ENCODE assay signal across 22 cellular contexts in the genomic region with DNA sequence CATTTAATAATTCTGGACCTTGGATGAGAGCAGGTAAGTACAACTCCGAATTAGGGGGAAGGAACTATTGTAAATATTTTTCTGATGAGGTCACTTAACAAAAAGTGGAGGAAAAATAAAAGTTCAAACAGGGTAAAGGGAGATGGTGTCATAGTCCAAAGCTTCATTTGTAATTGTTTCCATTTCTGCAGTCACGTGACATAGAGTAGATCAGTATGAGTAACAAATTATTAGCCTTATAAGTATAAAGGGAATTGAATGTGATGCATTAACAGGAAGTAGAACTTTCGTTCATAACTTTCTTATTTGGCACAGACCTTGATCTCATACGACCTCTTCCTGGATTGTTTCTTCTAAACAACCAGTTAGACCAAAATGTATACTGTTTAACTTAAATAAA.
DNase-seq lines count a peak whose midpoint lies in the region; ATAC-seq, FAIRE-seq and TF ChIP-seq lines count a peak whose summit lies in the region.
"Had no signal": no experiment of that assay in that cellular context is flagged by ENCODE, and none has a peak within 500 bp of the region (broad histone marks: within the 10 kb centered on the region; RNA-seq: fewer than 3 reads in every experiment).

No MANE protein-coding gene starts in this region.

- no peaks in the 10 kb centered on the region for H3F3A ChIP-seq in PC-3 (ENCODE audit: low read length, unreplicated experiment)

- WGBS in HepG2 (ENCODE audit: low lambda C conversion rate), result 0% methylated on average over 4 of the region's 4 CpGs
- 17% methylated on average over 4 of the region's 4 CpGs for WGBS in right lobe of liver (ENCODE audit: insufficient coverage, low coverage, low lambda C conversion rate, missing lambda C conversion rate)

- POLR2A ChIA-PET in HepG2 (lab: Yijun Ruan, JAX) (no interaction called here), PC-3 (lab: Charles Lee; ENCODE audit: unreplicated experiment) (no interaction called here)

- H4K20me1 ChIP-seq in HepG2 (ENCODE audit: insufficient read depth, low read length) (no peaks in the 10 kb centered on the region), PC-3 (ENCODE audit: low read length) (no peaks in the 10 kb centered on the region)
- H4K20me1 ChIP-seq: BLaER1 treated with 17β-estradiol and CSF1 and Interleukin-3, amounts not matched to agents 10 nM and 100 nM had no signal

- H3K27ac ChIP-seq in HepG2 (ENCODE audit: extremely low read length, insufficient read depth, low read length) (no peak overlapping the region), right lobe of liver (no peak overlapping the region), PC-3 (ENCODE audit: low read length) (no peak overlapping the region)
- H3K27ac ChIP-seq: BLaER1 treated with 17β-estradiol and CSF1 and Interleukin-3, amounts not matched to agents 10 nM and 100 nM had no signal

- ATAC-seq in HepG2 (no peak), right lobe of liver (no peak), PC-3 (no peak), HG03095 (IDR thresholded peaks at IDR 0.05; ENCODE audit: unreplicated experiment) (no peak)
- no peak for ATAC-seq in activated T-cell treated with anti-CD3 and anti-CD28 coated beads, Interleukin-2, amount 50 U/mL, for 72 hours (replicated peaks in 1 of 2)
- ATAC-seq: CD8-positive, alpha-beta T cell; GM23338 had no signal

- H3K36me3 Mint-ChIP-seq in activated T-cell treated with anti-CD3 and anti-CD28 coated beads, Interleukin-2, amount 50 U/mL, for 72 hours (ENCODE audit: insufficient read depth in 2 of 2), result no peaks in the 10 kb centered on the region
- H3K36me3 Mint-ChIP-seq: CD8-positive, alpha-beta T cell had no signal

- H3K79me2 ChIP-seq in HepG2 (ENCODE audit: insufficient read depth, low read length) (no peaks in the 10 kb centered on the region), PC-3 (ENCODE audit: low read length) (no peaks in the 10 kb centered on the region)

- BruUV-seq in HepG2 (replicated peaks; lab: Mats Ljungman, UMichigan) (no TSS peak), PC-3 (replicated peaks; lab: Mats Ljungman, UMichigan) (no TSS peak)

- DNase-seq in HepG2 (ENCODE audit: low spot score) (no peak), right lobe of liver (no peak), PC-3 (peak; percentile 7), choroid plexus epithelial cell (ENCODE audit: low read depth) (peak; percentile 4), foreskin fibroblast (no peak), H4 (ENCODE audit: low spot score) (no peak)
- no peak for DNase-seq in activated T-cell treated with anti-CD3 and anti-CD28 coated beads, Interleukin-2, amount 50 U/mL, for 72 hours
- DNase-seq: 8988T; Calu3; CD8-positive, alpha-beta T cell; DMS53; DND-41; EL; H7; IMR-90; KBM-7 had no signal

- no peaks in the 10 kb centered on the region for H3K27me3 ChIP-seq in HepG2 (ENCODE audit: control insufficient read depth in 1 of 2, insufficient read depth in 2 of 2, low read length in 2 of 2)
- H3K27me3 ChIP-seq in right lobe of liver, result no peaks in the 10 kb centered on the region
- peaks cover 14% of the 10 kb centered on the region; the same call in 1 of the 2 replicates for H3K27me3 ChIP-seq in PC-3 (ENCODE audit: low read length)
- H3K27me3 ChIP-seq: BLaER1 treated with 17β-estradiol and CSF1 and Interleukin-3, amounts not matched to agents 10 nM and 100 nM had no signal

- no peak for TF ChIP-seq POLR2A in HepG2 (IDR thresholded peaks at IDR 0.05; ENCODE audit: insufficient read depth in 1 of 2, low read depth in 2 of 2, low read length in 2 of 2)
- no peak for TF ChIP-seq POLR2A in right lobe of liver (IDR thresholded peaks at IDR 0.05)

- H3K9me3 Mint-ChIP-seq in activated T-cell treated with anti-CD3 and anti-CD28 coated beads, Interleukin-2, amount 50 U/mL, for 72 hours, result no peaks in the 10 kb centered on the region
- H3K9me3 Mint-ChIP-seq: CD8-positive, alpha-beta T cell had no signal

- H3K27me3 Mint-ChIP-seq in activated T-cell treated with anti-CD3 and anti-CD28 coated beads, Interleukin-2, amount 50 U/mL, for 72 hours (ENCODE audit: low read depth), result no peaks in the 10 kb centered on the region
- H3K27me3 Mint-ChIP-seq: B cell had no signal

- in situ Hi-C loops in HepG2 (cut with HindIII; ENCODE audit: extremely low pct_ligation_motif_present, low pct_unique_long_range_greater_than_20kb), result no loop called here

- CTCF ChIA-PET in HepG2 (lab: Yijun Ruan, JAX; ENCODE audit: low intra/inter-chr PET ratio, low total read pairs), result no interaction called here
- CTCF ChIA-PET in PC-3 (lab: Charles Lee), result no interaction called here

- H3K4me3 ChIP-seq in HepG2 (replicated peaks in 1 of 3; ENCODE audit: insufficient read depth in 1 of 3, low read depth in 2 of 3, low read length in 3 of 3) (no peak overlapping the region), right lobe of liver (no peak overlapping the region), PC-3 (ENCODE audit: low read length) (no peak overlapping the region), choroid plexus epithelial cell (ENCODE audit: low read depth, low read length) (no peak overlapping the region), foreskin fibroblast (ENCODE audit: low read depth in 1 of 2, low read length in 2 of 2) (no peak overlapping the region)
- H3K4me3 ChIP-seq: BLaER1 treated with 17β-estradiol and CSF1 and Interleukin-3, amounts not matched to agents 10 nM and 100 nM; GM23338 had no signal

- H2AFZ ChIP-seq in HepG2 (ENCODE audit: low read length) (no peak overlapping the region), PC-3 (ENCODE audit: low read length) (no peak overlapping the region)
- H2AFZ ChIP-seq: GM23338 had no signal

- no peak overlapping the region for H3K27ac Mint-ChIP-seq in activated T-cell treated with anti-CD3 and anti-CD28 coated beads, Interleukin-2, amount 50 U/mL, for 72 hours
- H3K27ac Mint-ChIP-seq: B cell; CD8-positive, alpha-beta T cell; GM23338 had no signal

- H3K4me1 ChIP-seq in HepG2 (ENCODE audit: insufficient read depth, low read length) (no peaks in the 10 kb centered on the region), right lobe of liver (no peaks in the 10 kb centered on the region), PC-3 (ENCODE audit: insufficient read depth, low read length) (no peaks in the 10 kb centered on the region; the same call in 1 of the 2 replicates)
- H3K4me1 ChIP-seq: BLaER1 treated with 17β-estradiol and CSF1 and Interleukin-3, amounts not matched to agents 10 nM and 100 nM had no signal

- TF ChIP-seq CTCF in HepG2 (CRISPR knock-in tag; IDR thresholded peaks at IDR 0.05), result no peak
- TF ChIP-seq CTCF in right lobe of liver (IDR thresholded peaks at IDR 0.05), result no peak
- TF ChIP-seq CTCF in PC-3 (conservative IDR thresholded peaks at IDR 0.05; ENCODE audit: low read depth, low read length), result no peak
- no peak for TF ChIP-seq CTCF in choroid plexus epithelial cell (conservative IDR thresholded peaks at IDR 0.05; ENCODE audit: low read depth, low read length)
- no peak for TF ChIP-seq CTCF in foreskin fibroblast (IDR thresholded peaks at IDR 0.05; ENCODE audit: low read depth, low read length)

- peaks cover 84% of the 10 kb centered on the region for H3K9me3 ChIP-seq in HepG2 (ENCODE audit: low read length)
- no peaks in the 10 kb centered on the region for H3K9me3 ChIP-seq in right lobe of liver
- H3K9me3 ChIP-seq in PC-3 (ENCODE audit: low read length), result no peaks in the 10 kb centered on the region
- H3K9me3 ChIP-seq: BLaER1 treated with 17β-estradiol and CSF1 and Interleukin-3, amounts not matched to agents 10 nM and 100 nM had no signal

- H3K36me3 ChIP-seq in HepG2 (replicated peaks in 1 of 2; ENCODE audit: control insufficient read depth in 1 of 2, insufficient read depth in 2 of 2, low read length in 2 of 2) (no peaks in the 10 kb centered on the region), right lobe of liver (no peaks in the 10 kb centered on the region), PC-3 (ENCODE audit: low read depth, low read length) (no peaks in the 10 kb centered on the region)
- H3K36me3 ChIP-seq: BLaER1 treated with 17β-estradiol and CSF1 and Interleukin-3, amounts not matched to agents 10 nM and 100 nM had no signal

- H3K4me1 Mint-ChIP-seq in activated T-cell treated with anti-CD3 and anti-CD28 coated beads, Interleukin-2, amount 50 U/mL, for 72 hours (ENCODE audit: low read depth), result no peaks in the 10 kb centered on the region
- H3K4me1 Mint-ChIP-seq: B cell, GM23338 had no signal

- intact Hi-C loops in HepG2 (cut with micrococcal nuclease; ENCODE audit: unreplicated experiment), result no loop called here
- intact Hi-C loops in right lobe of liver (cut with DNase I), result no loop called here
- intact Hi-C loops in PC-3 (cut with micrococcal nuclease), result no loop called here

- FAIRE-seq in HepG2 (lab: Jason Lieb, UNC), result no peak
- FAIRE-seq: GM12892, GM18507 had no signal

- H3K4me2 ChIP-seq in HepG2 (ENCODE audit: low read depth, low read length) (no peak overlapping the region), PC-3 (ENCODE audit: low read length) (no peak overlapping the region)
- H3K4me2 ChIP-seq: BLaER1 treated with 17β-estradiol and CSF1 and Interleukin-3, amounts not matched to agents 10 nM and 100 nM; GM23338 had no signal

- no peaks in the 10 kb centered on the region for H3K9me2 ChIP-seq in PC-3 (replicated peaks; ENCODE audit: low read length)

- no peak overlapping the region for H3K4me3 Mint-ChIP-seq in activated T-cell treated with anti-CD3 and anti-CD28 coated beads, Interleukin-2, amount 50 U/mL, for 72 hours
- H3K4me3 Mint-ChIP-seq: B cell; CD8-positive, alpha-beta T cell; GM23338 had no signal

- H3K9ac ChIP-seq in HepG2 (ENCODE audit: insufficient read depth, low read depth, low read length) (no peak overlapping the region), PC-3 (ENCODE audit: low read length) (no peak overlapping the region)
- H3K9ac ChIP-seq: BLaER1 treated with 17β-estradiol and CSF1 and Interleukin-3, amounts not matched to agents 10 nM and 100 nM had no signal

- no peak for TF ChIP-seq RAD21 in HepG2 (CRISPR knock-in tag; IDR thresholded peaks at IDR 0.05)

- no peak for TF ChIP-seq EP300 in HepG2 (IDR thresholded peaks at IDR 0.05; ENCODE audit: low read depth in 2 of 2, low read length in 2 of 2)
- no peak for TF ChIP-seq EP300 in HepG2 (CRISPR knock-in tag; IDR thresholded peaks at IDR 0.05; ENCODE audit: borderline replicate concordance)

TF ChIP-seq in HepG2, 621 proteins besides CTCF, POLR2A, EP300 and RAD21 (continues in another document):
- no peak for TF ChIP-seq MBD4 (IDR thresholded peaks at IDR 0.05; ENCODE audit: borderline replicate concordance, low read length)
- peak; percentile 64; the same call in 1 of the 2 replicates for TF ChIP-seq RAD51 (IDR thresholded peaks at IDR 0.05; ENCODE audit: borderline replicate concordance)
- no peak for TF ChIP-seq SP4 (CRISPR knock-in tag; IDR thresholded peaks at IDR 0.05)

Comparison
In these comparisons a context has a peak if more than half of its experiments do, and no peak if none do; other contexts are left out.
1. DNase-seq: peak in PC-3 (single experiment) and choroid plexus epithelial cell (single experiment); none in HepG2 (single experiment), right lobe of liver (0 of 3), foreskin fibroblast (0 of 2), activated T-cell treated with anti-CD3 and anti-CD28 coated beads, Interleukin-2, amount 50 U/mL, for 72 hours (0 of 2) and H4 (single experiment).